ENCODE assay signal across 2 cellular contexts in the genomic region with DNA sequence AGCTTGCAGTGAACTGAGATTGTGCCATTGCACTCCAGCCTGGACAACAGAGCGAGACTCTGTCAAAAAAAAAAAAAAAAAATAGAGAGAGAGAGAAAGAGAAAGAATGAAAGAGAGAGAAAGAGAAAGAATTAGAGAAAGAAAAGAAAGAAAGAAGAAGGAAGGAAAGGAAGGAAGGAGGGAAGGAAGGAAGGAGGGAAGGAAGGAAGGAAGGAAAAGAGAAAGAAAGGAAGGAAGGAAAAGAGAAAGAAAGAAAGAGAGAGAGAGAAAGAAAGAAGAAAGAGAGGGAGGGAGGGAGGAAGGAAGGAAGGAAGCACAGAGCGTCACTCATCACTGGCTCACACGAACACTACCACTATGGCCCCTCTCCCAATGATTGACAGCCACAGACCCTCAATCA.
TF ChIP-seq lines count a peak whose summit lies in the region.

No MANE protein-coding gene starts in this region.

TF ChIP-seq in HEK293T, 16 proteins besides CTCF, POLR2A, EP300 and RAD21:
- TF ChIP-seq, protein P1, sequence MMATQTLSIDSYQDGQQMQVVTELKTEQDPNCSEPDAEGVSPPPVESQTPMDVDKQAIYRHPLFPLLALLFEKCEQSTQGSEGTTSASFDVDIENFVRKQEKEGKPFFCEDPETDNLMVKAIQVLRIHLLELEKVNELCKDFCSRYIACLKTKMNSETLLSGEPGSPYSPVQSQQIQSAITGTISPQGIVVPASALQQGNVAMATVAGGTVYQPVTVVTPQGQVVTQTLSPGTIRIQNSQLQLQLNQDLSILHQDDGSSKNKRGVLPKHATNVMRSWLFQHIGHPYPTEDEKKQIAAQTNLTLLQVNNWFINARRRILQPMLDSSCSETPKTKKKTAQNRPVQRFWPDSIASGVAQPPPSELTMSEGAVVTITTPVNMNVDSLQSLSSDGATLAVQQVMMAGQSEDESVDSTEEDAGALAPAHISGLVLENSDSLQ (IDR thresholded peaks at IDR 0.05), result peak; percentile 60; the same call in 1 of the 2 replicates

TF ChIP-seq in K562, 482 proteins besides CTCF, POLR2A, EP300 and RAD21:
- TF ChIP-seq, protein P1 (IDR thresholded peaks at IDR 0.05), result 0 out of 2 replicates have a peak, but pooled peaks have one; percentile 11
- TF ChIP-seq, protein P2, sequence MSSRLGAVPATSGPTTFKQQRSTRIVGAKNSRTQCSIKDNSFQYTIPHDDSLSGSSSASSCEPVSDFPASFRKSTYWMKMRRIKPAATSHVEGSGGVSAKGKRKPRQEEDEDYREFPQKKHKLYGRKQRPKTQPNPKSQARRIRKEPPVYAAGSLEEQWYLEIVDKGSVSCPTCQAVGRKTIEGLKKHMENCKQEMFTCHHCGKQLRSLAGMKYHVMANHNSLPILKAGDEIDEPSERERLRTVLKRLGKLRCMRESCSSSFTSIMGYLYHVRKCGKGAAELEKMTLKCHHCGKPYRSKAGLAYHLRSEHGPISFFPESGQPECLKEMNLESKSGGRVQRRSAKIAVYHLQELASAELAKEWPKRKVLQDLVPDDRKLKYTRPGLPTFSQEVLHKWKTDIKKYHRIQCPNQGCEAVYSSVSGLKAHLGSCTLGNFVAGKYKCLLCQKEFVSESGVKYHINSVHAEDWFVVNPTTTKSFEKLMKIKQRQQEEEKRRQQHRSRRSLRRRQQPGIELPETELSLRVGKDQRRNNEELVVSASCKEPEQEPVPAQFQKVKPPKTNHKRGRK (tag; IDR thresholded peaks at IDR 0.05), result peak; percentile 38; the same call in 1 of the 2 replicates
